In genomic region chr2:72917138-72917874, GRCh38 we compare ENCODE assay signal across 8 cellular contexts. TPM values are rescaled to one million over a fixed set of nuclear protein-coding genes. Genes with fewer than 3 reads are reported as not detected.
DNase-seq lines count a peak whose midpoint lies in the region; ATAC-seq, FAIRE-seq and TF ChIP-seq lines count a peak whose summit lies in the region.

Gene EMX1 (plus strand): TSS chr2:72917519. CDS start chr2:72917853, 334 bp downstream.

- TF ChIP-seq EP300 in K562 (IDR thresholded peaks at IDR 0.05; ENCODE audit: low read length) = no peak

- no peak for TF ChIP-seq RAD21 in K562 (CRISPR knock-in tag; conservative IDR thresholded peaks at IDR 0.05 in 1 of 2, IDR thresholded peaks at IDR 0.05 in 1 of 2)

- peak; percentile 88 for DNase-seq in GM19238 (ENCODE audit: insufficient read length, low spot score)
- DNase-seq in HK-2 (ENCODE audit: unreplicated experiment) = peak; percentile 66
- DNase-seq in Panc1 (ENCODE audit: low read depth, low spot score) = no peak
- peak; percentile 72 to 95 (median 91) for DNase-seq in K562 (ENCODE audit: extremely low read depth in 1 of 4, low spot score in 3 of 4)
- peak; percentile 85 for DNase-seq in kidney tubule cell (ENCODE audit: low spot score)
- peak; percentile 35 to 58 for DNase-seq in stimulated activated CD4-positive, alpha-beta T cell treated with anti-CD3 and anti-CD28 coated beads, Interleukin-4, amount 100 ng/mL, for 4 hours
- no peak for DNase-seq in globus pallidus (ENCODE audit: low spot score)

- intact Hi-C loops in Panc1 (cut with micrococcal nuclease; ENCODE audit: unreplicated experiment) = no loop called here
- intact Hi-C loops in K562 (cut with micrococcal nuclease) = no loop called here

- WGBS in K562 (ENCODE audit: insufficient coverage, low coverage, missing lambda C conversion rate) = 3% methylated on average over 40 of the region's 82 CpGs

- no peaks in the 10 kb centered on the region for H3K36me3 ChIP-seq in BLaER1 treated with 17β-estradiol and CSF1 and Interleukin-3, amounts not matched to agents 10 nM and 100 nM
- H3K36me3 ChIP-seq in Panc1 (ENCODE audit: control insufficient read depth, insufficient read depth, low read length) (no peaks in the 10 kb centered on the region; the same call in 1 of the 2 replicates), K562 (ENCODE audit: control insufficient read depth, insufficient read depth, low read length) (no peaks in the 10 kb centered on the region)

- ATAC-seq in Panc1 (peak; percentile 73), K562 (peak; percentile 87)

- TF ChIP-seq CTCF in Panc1 (IDR thresholded peaks at IDR 0.05) (no peak), K562 (IDR thresholded peaks at IDR 0.05 in 2 of 3, conservative IDR thresholded peaks at IDR 0.05 in 1 of 3; ENCODE audit: insufficient read depth in 2 of 3, low read depth in 1 of 3, low read length in 3 of 3) (no peak)

- no peak for TF ChIP-seq POLR2A in K562 (conservative IDR thresholded peaks at IDR 0.05)

- in situ Hi-C loops in Panc1 (cut with HindIII; ENCODE audit: low pct_unique_long_range_greater_than_20kb, low sequenced_read_pairs) (no loop called here), K562 (cut with MboI) (no loop called here)

- peak within 1 kb of the TSS; percentile 84 for H2AFZ ChIP-seq in K562 (ENCODE audit: low read depth, low read length)

- CTCF ChIA-PET in Panc1 (lab: Charles Lee) (interaction anchor here (0.5 to 1.4 kb wide), 3 partner anchors 24 to 246 kb away, joined by 3 to 11 read pairs (median 4); no protein-coding TSS in a partner anchor), K562 (lab: Yijun Ruan, JAX; ENCODE audit: low intra/inter-chr PET ratio) (no interaction called here)

- H3K27ac ChIP-seq in BLaER1 treated with 17β-estradiol and CSF1 and Interleukin-3, amounts not matched to agents 10 nM and 100 nM = no peak within 1 kb of the TSS
- no peak within 1 kb of the TSS for H3K27ac ChIP-seq in Panc1 (ENCODE audit: low read length)
- H3K27ac ChIP-seq in K562 (ENCODE audit: extremely low read depth, low read depth, low read length) = no peak within 1 kb of the TSS

- H3K4me2 ChIP-seq in BLaER1 treated with 17β-estradiol and CSF1 and Interleukin-3, amounts not matched to agents 10 nM and 100 nM = peak within 1 kb of the TSS; percentile 76 to 97 (median 89)
- peak within 1 kb of the TSS; percentile 54 for H3K4me2 ChIP-seq in K562 (ENCODE audit: insufficient read depth, low read length)

- peaks cover 10 to 93% (median 82%) of the 10 kb centered on the region in 11 experiments; a peak in 20 of 22 replicates for H4K20me1 ChIP-seq in BLaER1 treated with 17β-estradiol and CSF1 and Interleukin-3, amounts not matched to agents 10 nM and 100 nM
- H4K20me1 ChIP-seq in K562 (replicated peaks; ENCODE audit: control insufficient read depth, insufficient read depth, low read length) = peaks cover 34% of the 10 kb centered on the region; the same call in 1 of the 2 replicates

- peaks cover 100% of the 10 kb centered on the region in 11 experiments for H3K27me3 ChIP-seq in BLaER1 treated with 17β-estradiol and CSF1 and Interleukin-3, amounts not matched to agents 10 nM and 100 nM
- H3K27me3 ChIP-seq in Panc1 (ENCODE audit: control insufficient read depth, insufficient read depth, low read length) (peaks cover 41% of the 10 kb centered on the region), K562 (ENCODE audit: control insufficient read depth in 2 of 2, insufficient read depth in 2 of 2, low read length in 2 of 2) (peaks cover 72 to 80% of the 10 kb centered on the region in 2 experiments)

- POLR2A ChIA-PET in Panc1 (lab: Charles Lee) = interaction anchor here (0.5 kb wide), 1 partner anchor 319 kb away, joined by 6 read pairs; no protein-coding TSS in a partner anchor
- POLR2A ChIA-PET in K562 (lab: Yijun Ruan, JAX) = interaction anchor here (0.9 to 1.2 kb wide), 3 partner anchors 9 to 24 kb away, joined by 3 to 4 read pairs (median 4); no protein-coding TSS in a partner anchor

- H3K4me3 ChIP-seq in BLaER1 treated with 17β-estradiol and CSF1 and Interleukin-3, amounts not matched to agents 10 nM and 100 nM = peak within 1 kb of the TSS; percentile 41 to 65 (median 51)
- H3K4me3 ChIP-seq in Panc1 (ENCODE audit: low read depth in 2 of 2, low read length in 2 of 2) = peak within 1 kb of the TSS; percentile 35 to 55
- peak within 1 kb of the TSS; percentile 29; the same call in 1 of the 2 replicates for H3K4me3 ChIP-seq in K562

- H3K9me1 ChIP-seq in K562 (ENCODE audit: control insufficient read depth, insufficient read depth, low read length) = no peaks in the 10 kb centered on the region

- peaks cover 41 to 52% (median 46%) of the 10 kb centered on the region in 10 experiments for H3K4me1 ChIP-seq in BLaER1 treated with 17β-estradiol and CSF1 and Interleukin-3, amounts not matched to agents 10 nM and 100 nM
- peaks cover 9% of the 10 kb centered on the region for H3K4me1 ChIP-seq in Panc1 (ENCODE audit: control insufficient read depth, insufficient read depth, low read length)
- H3K4me1 ChIP-seq in K562 (replicated peaks in 1 of 2; ENCODE audit: control insufficient read depth in 2 of 2, insufficient read depth in 2 of 2, low read length in 2 of 2) = peaks cover 0 to 53% of the 10 kb centered on the region in 2 experiments; a peak in 3 of 5 replicates

- BruUV-seq in Panc1 (replicated peaks; lab: Mats Ljungman, UMichigan) (no TSS peak), K562 (replicated peaks; lab: Mats Ljungman, UMichigan) (no TSS peak)

- no peaks in the 10 kb centered on the region for H3K9me3 ChIP-seq in BLaER1 treated with 17β-estradiol and CSF1 and Interleukin-3, amounts not matched to agents 10 nM and 100 nM (replicated peaks in 1 of 11)
- no peaks in the 10 kb centered on the region for H3K9me3 ChIP-seq in Panc1 (ENCODE audit: control insufficient read depth, insufficient read depth, low read depth, low read length)
- H3K9me3 ChIP-seq in K562 (replicated peaks; ENCODE audit: control insufficient read depth, insufficient read depth, low read depth, low read length) = no peaks in the 10 kb centered on the region

- no peak for FAIRE-seq in K562 (lab: Jason Lieb, UNC)

- H3K79me2 ChIP-seq in K562 (ENCODE audit: control insufficient read depth, insufficient read depth, low read length) = no peaks in the 10 kb centered on the region

- peak within 1 kb of the TSS in 6 of 11 experiments; percentile 1 to 50 (median 28); a peak in 6 of 22 replicates for H3K9ac ChIP-seq in BLaER1 treated with 17β-estradiol and CSF1 and Interleukin-3, amounts not matched to agents 10 nM and 100 nM
- H3K9ac ChIP-seq in K562 (ENCODE audit: insufficient read depth in 1 of 2, low read depth in 2 of 2, low read length in 2 of 2) = peak within 1 kb of the TSS in 1 of 2 experiments; percentile 83; a peak in 2 of 4 replicates

TF ChIP-seq in K562, 482 proteins besides CTCF, POLR2A, EP300 and RAD21 (continues in another document):
- TF ChIP-seq, protein P1, sequence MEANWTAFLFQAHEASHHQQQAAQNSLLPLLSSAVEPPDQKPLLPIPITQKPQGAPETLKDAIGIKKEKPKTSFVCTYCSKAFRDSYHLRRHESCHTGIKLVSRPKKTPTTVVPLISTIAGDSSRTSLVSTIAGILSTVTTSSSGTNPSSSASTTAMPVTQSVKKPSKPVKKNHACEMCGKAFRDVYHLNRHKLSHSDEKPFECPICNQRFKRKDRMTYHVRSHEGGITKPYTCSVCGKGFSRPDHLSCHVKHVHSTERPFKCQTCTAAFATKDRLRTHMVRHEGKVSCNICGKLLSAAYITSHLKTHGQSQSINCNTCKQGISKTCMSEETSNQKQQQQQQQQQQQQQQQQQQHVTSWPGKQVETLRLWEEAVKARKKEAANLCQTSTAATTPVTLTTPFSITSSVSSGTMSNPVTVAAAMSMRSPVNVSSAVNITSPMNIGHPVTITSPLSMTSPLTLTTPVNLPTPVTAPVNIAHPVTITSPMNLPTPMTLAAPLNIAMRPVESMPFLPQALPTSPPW (CRISPR knock-in tag; IDR thresholded peaks at IDR 0.05) = peak; percentile 66
- TF ChIP-seq E2F6 (IDR thresholded peaks at IDR 0.05; ENCODE audit: borderline replicate concordance in 1 of 2, extremely low read depth in 1 of 2, insufficient read depth in 1 of 2, insufficient read length in 1 of 2, low read depth in 1 of 2, low read length in 1 of 2, poor library complexity in 1 of 2, severe bottlenecking in 1 of 2) = peak; percentile 26 to 65
- 0 out of 2 replicates have a peak, but pooled peaks have one; percentile 40 for TF ChIP-seq TOE1 (IDR thresholded peaks at IDR 0.05; ENCODE audit: borderline replicate concordance)
- no peak for TF ChIP-seq TOE1 (CRISPR knock-in tag; IDR thresholded peaks at IDR 0.05; ENCODE audit: borderline replicate concordance, low read depth)

RNA-seq across cellular contexts. Expression of gene EMX1, which starts in this region (rescaled TPM):
- total RNA-seq in Panc1 (2021; ENCODE audit: unreplicated experiment) (0.36 TPM), K562 (2014; rRNA removed) (0.20 and 0.32 TPM in 2 replicates), K562 (2014; rRNA removed; fragmentation: Illumina TruSeq; extraction: Trizol) (not detected in 2 replicates), K562 (2015; rRNA removed; fragmentation: Illumina TruSeq; extraction: Trizol) (not detected in 2 replicates), K562 (2021) (0.18 TPM in 1 of 2 replicates, not detected in the other)
- polyA plus RNA-seq in Panc1 (2012; ENCODE audit: insufficient read length) = 0.52 TPM
- 0.28 TPM in 1 of 2 replicates, not detected in the other for total RNA-seq in K562 (2011; cell fraction: chromatin; rRNA removed; ENCODE audit: low replicate concordance)
- total RNA-seq in K562 (2011; cell fraction: nucleolus; rRNA removed) = 0.17 TPM in 1 of 2 replicates, not detected in the other
- not detected in 2 replicates for total RNA-seq in K562 (2011; cell fraction: nucleoplasm; rRNA removed)
- polyA plus RNA-seq in K562 (2011; rRNA removed) (0.10 and 0.22 TPM in 2 replicates), K562 (2014; fragmentation: Illumina TruSeq; extraction: Trizol) (not detected in 2 replicates), K562 (2014; fragmentation: Nextera tagmentation; extraction: Ambion mirVana) (not detected), K562 (2014; rRNA removed) (0.21 TPM in 1 of 2 replicates, not detected in the other)
- 0.07 and 0.16 TPM in 2 replicates for polyA plus RNA-seq in K562 (2011; cell fraction: cytosol; rRNA removed)
- polyA plus RNA-seq in K562 (2011; cell fraction: nucleus; rRNA removed) = 0.11 and 0.21 TPM in 2 replicates
- 0.04 and 0.11 TPM in 2 replicates for polyA plus RNA-seq in K562 (2012)
- polyA minus RNA-seq in K562 (2011; rRNA and poly(A)+ RNA removed) = not detected in 2 replicates
- not detected in 2 replicates for polyA minus RNA-seq in K562 (2011; cell fraction: cytosol; rRNA and poly(A)+ RNA removed)
- polyA minus RNA-seq in K562 (2011; cell fraction: nucleus; rRNA and poly(A)+ RNA removed) = 0.27 and 0.33 TPM in 2 replicates

Comparison
In these comparisons a context has a peak if more than half of its experiments do, and no peak if none do; other contexts are left out.
1. Peak in ATAC-seq and H3K4me3 ChIP-seq in Panc1; RNA of the gene not detected or under 1 TPM.
2. Peak in DNase-seq, ATAC-seq, H3K4me3 ChIP-seq and H3K4me2 ChIP-seq in K562; RNA of the gene not detected or under 1 TPM.
3. DNase-seq: peak in GM19238 (single experiment), HK-2 (single experiment), kidney tubule cell (single experiment) and stimulated activated CD4-positive, alpha-beta T cell treated with anti-CD3 and anti-CD28 coated beads, Interleukin-4, amount 100 ng/mL, for 4 hours (2 of 2); none in Panc1 (single experiment) and globus pallidus (single experiment).
4. Peak in every context shown above with its lines, with median percentiles within 50 percentile points of each other: H3K4me3 ChIP-seq.